In the genomic region with DNA sequence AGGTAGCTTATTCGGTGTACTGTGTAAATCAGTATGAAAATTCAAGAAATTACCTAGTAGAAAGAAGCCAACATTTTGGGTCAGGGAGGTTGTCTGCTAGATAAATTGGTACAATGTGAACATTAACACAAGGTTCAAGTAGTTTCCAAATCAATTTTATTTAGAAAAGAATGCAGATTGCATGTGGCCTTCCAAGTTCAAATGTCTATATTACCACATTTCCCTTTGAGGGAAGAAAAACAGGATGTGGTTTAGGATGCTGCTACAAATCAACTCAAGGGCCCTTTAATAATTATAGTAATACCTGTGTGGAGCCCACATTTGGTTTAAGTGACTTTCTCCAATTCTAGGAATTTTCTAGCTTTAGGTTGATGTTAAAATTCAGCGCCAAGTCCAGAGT, we compare ENCODE assay signal across 20 cellular contexts. TPM values are rescaled to one million over a fixed set of nuclear protein-coding genes. Genes with fewer than 3 reads are reported as not detected.
"Had no signal": no experiment of that assay in that cellular context is flagged by ENCODE, and none has a peak within 500 bp of the region (broad histone marks: within the 10 kb centered on the region; RNA-seq: fewer than 3 reads in every experiment).

No MANE protein-coding gene starts in this region.

- H3K27ac Mint-ChIP-seq: activated B cell treated with CpG ODN at 0.5 μM for 24 hours; activated CD4-positive, alpha-beta T cell treated with anti-CD3 and anti-CD28 coated beads, Interleukin-2, amount 10 ng/mL, durations not matched to agents 24 days and 14 days; activated T-helper 1 cell treated with anti-CD3 and anti-CD28 coated beads, Interleukin-12 subunit alpha, Interleukin-12 subunit beta, Interleukin-2, Interleukin-4 antibody, amounts not matched to agents 30 ng/mL and 10 ng/mL and 1 ng/mL, durations not matched to agents 14 hours and 24 hours and 36 hours; naive thymus-derived CD8-positive, alpha-beta T cell; stimulated activated naive CD8-positive, alpha-beta T cell treated with anti-CD3 and anti-CD28 coated beads, Interleukin-15, Interleukin-2, amounts not matched to agents 100 ng/mL and 50 ng/mL, for 24 hours; T-helper 1 cell treated with Interleukin-12 subunit alpha and Interleukin-12 subunit beta and Interleukin-4 antibody, amounts not matched to agents 30 μg/mL and 1 μg/mL, for 36 hours had no signal

- H3K4me2 ChIP-seq: hepatocyte had no signal

- H3K79me2 ChIP-seq: hepatocyte had no signal

- H3K4me3 ChIP-seq: breast epithelium, hepatocyte, left ventricle myocardium inferior, pancreas, spleen, suprapubic skin had no signal

- H3K27ac ChIP-seq: breast epithelium, hepatocyte, left ventricle myocardium inferior, pancreas, spleen, suprapubic skin had no signal

- H3K9me3 Mint-ChIP-seq: activated B cell treated with CpG ODN at 0.5 μM for 24 hours; activated CD4-positive, alpha-beta T cell treated with anti-CD3 and anti-CD28 coated beads, Interleukin-2, amount 10 ng/mL, durations not matched to agents 24 days and 14 days; activated T-helper 1 cell treated with anti-CD3 and anti-CD28 coated beads, Interleukin-12 subunit alpha, Interleukin-12 subunit beta, Interleukin-2, Interleukin-4 antibody, amounts not matched to agents 30 ng/mL and 10 ng/mL and 1 ng/mL, durations not matched to agents 14 hours and 24 hours and 36 hours; T-helper 1 cell treated with Interleukin-12 subunit alpha and Interleukin-12 subunit beta and Interleukin-4 antibody, amounts not matched to agents 30 μg/mL and 1 μg/mL, for 36 hours had no signal

- H3K36me3 ChIP-seq: breast epithelium, left ventricle myocardium inferior, pancreas, spleen, suprapubic skin had no signal

- H3K4me1 ChIP-seq: breast epithelium, left ventricle myocardium inferior, spleen, suprapubic skin had no signal

- H3K27me3 ChIP-seq: breast epithelium, hepatocyte, pancreas, spleen, suprapubic skin had no signal

- H2AFZ ChIP-seq: hepatocyte had no signal

- ATAC-seq: naive thymus-derived CD8-positive, alpha-beta T cell; sciatic nerve had no signal

- DNase-seq: activated B cell treated with CpG ODN at 0.5 μM for 24 hours; activated CD4-positive, alpha-beta T cell treated with anti-CD3 and anti-CD28 coated beads, Interleukin-2, amount 10 ng/mL, durations not matched to agents 24 days and 14 days; activated CD8-positive, alpha-beta memory T cell treated with anti-CD3 and anti-CD28 coated beads, Interleukin-2, amount 50 U/mL, for 48 hours; activated naive CD4-positive, alpha-beta T cell; aorta; left ventricle myocardium inferior; naive thymus-derived CD8-positive, alpha-beta T cell; pancreas; spleen; trophoblast cell had no signal

- H3K4me3 Mint-ChIP-seq: activated B cell treated with CpG ODN at 0.5 μM for 24 hours; activated CD4-positive, alpha-beta T cell treated with anti-CD3 and anti-CD28 coated beads, Interleukin-2, amount 10 ng/mL, durations not matched to agents 24 days and 14 days; activated T-helper 1 cell treated with anti-CD3 and anti-CD28 coated beads, Interleukin-12 subunit alpha, Interleukin-12 subunit beta, Interleukin-2, Interleukin-4 antibody, amounts not matched to agents 30 ng/mL and 10 ng/mL and 1 ng/mL, durations not matched to agents 14 hours and 24 hours and 36 hours; naive thymus-derived CD8-positive, alpha-beta T cell; stimulated activated naive CD8-positive, alpha-beta T cell treated with anti-CD3 and anti-CD28 coated beads, Interleukin-15, Interleukin-2, amounts not matched to agents 100 ng/mL and 50 ng/mL, for 24 hours; T-helper 1 cell treated with Interleukin-12 subunit alpha and Interleukin-12 subunit beta and Interleukin-4 antibody, amounts not matched to agents 30 μg/mL and 1 μg/mL, for 36 hours had no signal

- H3K27me3 Mint-ChIP-seq: activated B cell treated with CpG ODN at 0.5 μM for 24 hours; activated CD4-positive, alpha-beta T cell treated with anti-CD3 and anti-CD28 coated beads, Interleukin-2, amount 10 ng/mL, durations not matched to agents 24 days and 14 days; stimulated activated naive CD8-positive, alpha-beta T cell treated with anti-CD3 and anti-CD28 coated beads, Interleukin-15, Interleukin-2, amounts not matched to agents 100 ng/mL and 50 ng/mL, for 24 hours had no signal

- H3K36me3 Mint-ChIP-seq: naive thymus-derived CD8-positive, alpha-beta T cell had no signal

- H3K9me3 ChIP-seq: breast epithelium, left ventricle myocardium inferior, pancreas, spleen, suprapubic skin had no signal

RNA-seq across cellular contexts. Expression of a gene that starts 57.5 kb away (rescaled TPM):
- total RNA-seq: activated B cell treated with CpG ODN at 0.5 μM for 24 hours; activated CD4-positive, alpha-beta T cell treated with anti-CD3 and anti-CD28 coated beads, Interleukin-2, amount 10 ng/mL, durations not matched to agents 24 days and 14 days; activated T-helper 1 cell treated with anti-CD3 and anti-CD28 coated beads, Interleukin-12 subunit alpha, Interleukin-12 subunit beta, Interleukin-2, Interleukin-4 antibody, amounts not matched to agents 30 ng/mL and 10 ng/mL and 1 ng/mL, durations not matched to agents 14 hours and 24 hours and 36 hours; dermis microvascular lymphatic vessel endothelial cell; epithelial cell of proximal tubule; glomerular endothelial cell; naive thymus-derived CD8-positive, alpha-beta T cell had no signal
- polyA plus RNA-seq: naive thymus-derived CD8-positive, alpha-beta T cell had no signal
